Comparison of ENCODE assay signal across 9 cellular contexts in genomic region chr17:40307001-40307690, GRCh38. TPM values are rescaled to one million over a fixed set of nuclear protein-coding genes. Genes with fewer than 3 reads are reported as not detected.
DNase-seq lines count a peak whose midpoint lies in the region; ATAC-seq and TF ChIP-seq lines count a peak whose summit lies in the region.
"Had no signal": no experiment of that assay in that cellular context is flagged by ENCODE, and none has a peak within 500 bp of the region (broad histone marks: within the 10 kb centered on the region; RNA-seq: fewer than 3 reads in every experiment).

No MANE protein-coding gene starts in this region.

- H3K27ac ChIP-seq in GM23248 (peak overlapping the region; percentile 90), psoas muscle (peak overlapping the region; percentile 33)

- no peaks in the 10 kb centered on the region for H3K36me3 Mint-ChIP-seq in osteocyte (ENCODE audit: unreplicated experiment)

- no peaks in the 10 kb centered on the region for H4K20me1 ChIP-seq in GM23248 (ENCODE audit: insufficient read depth)

- in situ Hi-C loops in GM23248 (cut with MboI), result loop anchor here (10.0 kb wide), 1 partner anchor 48 kb away; no protein-coding TSS in a partner anchor

- H3K36me3 ChIP-seq in GM23248 (ENCODE audit: low read depth) (no peaks in the 10 kb centered on the region), psoas muscle (ENCODE audit: insufficient read depth in 1 of 2, low read depth in 1 of 2) (no peaks in the 10 kb centered on the region)

- DNase-seq in GM23248, result peak; percentile 89
- peak; percentile 92 for DNase-seq in NCI-H69 (lab: John Stamatoyannopoulos, UW)
- peak; percentile 56 to 74 for DNase-seq in erythroblast (lab: John Stamatoyannopoulos, UW)
- no peak for DNase-seq in psoas muscle
- no peak for DNase-seq in SIG-M5 treated with dmso at 0.1 percent for 504 hours (lab: John Stamatoyannopoulos, UW; ENCODE audit: unreplicated experiment)
- DNase-seq in hepatic stellate cell (ENCODE audit: low spot score), result no peak
- no peak for DNase-seq in SKM-1 treated with dmso at 0.1 percent for 144 hours (lab: John Stamatoyannopoulos, UW; ENCODE audit: unreplicated experiment)
- DNase-seq in osteocyte (ENCODE audit: extremely low spot score, unreplicated experiment), result no peak

- TF ChIP-seq CTCF in psoas muscle (IDR thresholded peaks at IDR 0.05), result no peak
- no peak for TF ChIP-seq CTCF in osteocyte (IDR thresholded peaks at IDR 0.05)

- no peak overlapping the region for H3K4me3 Mint-ChIP-seq in osteocyte (ENCODE audit: unreplicated experiment)

- 0 out of 2 replicates have a peak overlapping the region, but pooled peaks have one; percentile 25 for H2AFZ ChIP-seq in GM23248

- no peaks in the 10 kb centered on the region for H3K27me3 Mint-ChIP-seq in osteocyte (ENCODE audit: unreplicated experiment)

- no peak for ATAC-seq in psoas muscle

- intact Hi-C loops in psoas muscle (cut with DNase I), result loop anchor here in 1 of 2 donors (10.0 kb wide), 1 partner anchor 228 kb away; no protein-coding TSS in a partner anchor

- H3K9me3 ChIP-seq in GM23248 (ENCODE audit: low read depth) (no peaks in the 10 kb centered on the region), psoas muscle (no peaks in the 10 kb centered on the region)

- WGBS in GM23248 (ENCODE audit: low coverage in 1 of 2, low lambda C conversion rate in 2 of 2, missing lambda C conversion rate in 2 of 2), 2 experiments, result 2 to 11% methylated on average over 10 of the region's 10 CpGs
- WGBS in psoas muscle, 3 donors, result 64 to 78% (median 67%) methylated on average over 10 of the region's 10 CpGs

- H3K9me3 Mint-ChIP-seq in osteocyte (ENCODE audit: unreplicated experiment), result no peaks in the 10 kb centered on the region

- H3K4me1 Mint-ChIP-seq in osteocyte (ENCODE audit: unreplicated experiment), result peaks cover 23% of the 10 kb centered on the region

- H3K4me1 ChIP-seq in GM23248 (ENCODE audit: insufficient read depth) (peaks cover 77% of the 10 kb centered on the region), psoas muscle (peaks cover 75% of the 10 kb centered on the region)

- H3K27me3 ChIP-seq in GM23248 (replicated peaks; ENCODE audit: insufficient read depth) (no peaks in the 10 kb centered on the region), psoas muscle (ENCODE audit: insufficient read depth in 3 of 3, low read length in 2 of 3) (no peaks in the 10 kb centered on the region)

- H3K9me2 ChIP-seq in GM23248 (ENCODE audit: insufficient read depth), result no peaks in the 10 kb centered on the region

- H3F3A ChIP-seq in GM23248 (ENCODE audit: insufficient read depth), result peaks cover 55% of the 10 kb centered on the region

- no peak overlapping the region for H3K27ac Mint-ChIP-seq in osteocyte (ENCODE audit: unreplicated experiment)

- H3K79me2 ChIP-seq in GM23248 (ENCODE audit: insufficient read depth), result no peaks in the 10 kb centered on the region

- TF ChIP-seq POLR2A in erythroblast (IDR thresholded peaks at IDR 0.05; ENCODE audit: low read length), result no peak

- peak overlapping the region; percentile 28 for H3K4me3 ChIP-seq in GM23248
- no peak overlapping the region for H3K4me3 ChIP-seq in psoas muscle
- H3K4me3 ChIP-seq: lung had no signal

- H3K9ac ChIP-seq in GM23248, result peak overlapping the region; percentile 72

- peak overlapping the region; percentile 66 for H3K4me2 ChIP-seq in GM23248 (ENCODE audit: unreplicated experiment)

RNA-seq across cellular contexts. Expression of gene RARA, which starts 1.8 kb away (rescaled TPM):
- 32.2 and 38.9 TPM in 2 replicates for total RNA-seq in GM23248 (2014; rRNA removed; shearing (Covaris generic))
- polyA plus RNA-seq in GM23248 (2016; fragmentation: Nextera tagmentation; extraction: Ambion mirVana) (23.7 and 24.5 TPM in 2 replicates), psoas muscle (10 to 100 TPM; 15.0 to 76.9 (median 18.6) TPM)
- total RNA-seq in psoas muscle (10 to 100 TPM; 15.0 to 51.1 (median 44.6) TPM), osteocyte (62.6 and 65.2 TPM in 2 replicates)

RNA-seq across cellular contexts. Expression of gene CDC6, which starts 19.5 kb away (rescaled TPM):
- 12.4 and 13.4 TPM in 2 replicates for total RNA-seq in GM23248 (2014; rRNA removed; shearing (Covaris generic))
- polyA plus RNA-seq in GM23248 (2016; fragmentation: Nextera tagmentation; extraction: Ambion mirVana), result 8.8 and 9.8 TPM in 2 replicates
- under 1 TPM; 0.27 to 0.90 (median 0.42) TPM for total RNA-seq in psoas muscle
- polyA plus RNA-seq in psoas muscle, result 1 to 10 TPM in 2 of 3 donors, under 1 TPM in 1; 0.86 to 2.5 (median 1.4) TPM
- 6.7 and 10.8 TPM in 2 replicates for total RNA-seq in osteocyte

RNA-seq across cellular contexts. Expression of gene GJD3, which starts 57.4 kb away (rescaled TPM):
- total RNA-seq in GM23248 (2014; rRNA removed; shearing (Covaris generic)), result 1.2 TPM in 1 of 2 replicates, not detected in the other
- 1.3 and 2.0 TPM in 2 replicates for polyA plus RNA-seq in GM23248 (2016; fragmentation: Nextera tagmentation; extraction: Ambion mirVana)
- total RNA-seq in psoas muscle, result 1 to 10 TPM in 2 of 4 donors, under 1 TPM in 2; 0.34 to 1.4 (median 0.82) TPM
- polyA plus RNA-seq in psoas muscle, result under 1 TPM in 2 of 3 donors, not detected in 1; 0.17 to 0.25 TPM
- total RNA-seq in osteocyte, result 0.40 TPM in 1 of 2 replicates, not detected in the other

Comparison
In these comparisons a context has a peak if more than half of its experiments do, and no peak if none do; other contexts are left out.
1. DNase-seq: peak in GM23248 (single experiment), NCI-H69 (single experiment) and erythroblast (2 of 2); none in psoas muscle (0 of 2), SIG-M5 treated with dmso at 0.1 percent for 504 hours (single experiment), hepatic stellate cell (single experiment), SKM-1 treated with dmso at 0.1 percent for 144 hours (single experiment) and osteocyte (single experiment).